Comparison of ENCODE assay signal across 8 cellular contexts in the genomic region with DNA sequence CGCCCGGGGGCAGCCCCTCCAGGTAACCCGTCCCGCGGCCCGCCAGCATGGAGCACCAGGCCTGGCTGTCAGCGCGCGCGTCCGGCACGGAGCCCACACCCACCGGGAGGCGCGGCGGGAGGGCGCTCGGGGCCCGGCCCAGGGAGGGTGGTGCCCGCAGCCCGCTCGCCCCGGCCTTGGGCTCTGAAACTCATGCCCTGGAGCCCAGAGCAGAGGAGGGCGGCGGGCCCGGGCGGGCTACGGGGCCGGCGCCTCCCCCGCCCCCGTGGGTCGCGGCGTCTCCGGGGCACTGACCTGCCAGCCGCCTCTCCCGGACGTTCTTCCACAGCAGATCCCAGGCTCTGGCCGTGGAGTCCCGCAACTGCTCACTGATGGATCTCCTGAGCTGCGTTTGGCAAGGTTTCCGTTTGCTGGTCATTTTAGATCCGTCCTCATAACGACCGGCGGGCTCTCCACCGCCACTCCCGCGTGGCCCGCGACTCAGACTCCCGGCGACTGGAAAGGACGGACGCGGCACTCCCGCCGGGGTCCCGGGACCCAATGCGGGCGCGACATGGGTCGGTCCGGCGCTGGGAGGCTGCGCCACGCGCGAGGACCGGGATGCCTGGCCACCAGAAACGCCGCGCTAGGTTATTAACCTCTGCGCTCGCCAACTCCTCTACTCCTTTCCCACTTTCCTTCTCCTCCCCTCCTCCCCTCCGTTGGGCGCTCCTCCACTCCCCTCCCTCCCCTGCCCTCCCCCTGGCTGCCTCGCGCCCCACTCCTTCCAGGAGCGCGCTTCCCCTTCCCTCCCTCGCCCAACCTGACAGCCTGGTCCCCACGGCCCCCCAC.
DNase-seq lines count a peak whose midpoint lies in the region; ATAC-seq and TF ChIP-seq lines count a peak whose summit lies in the region.

No MANE protein-coding gene starts in this region.

- intact Hi-C loops in left ventricle myocardium superior (cut with micrococcal nuclease): no loop called here
- intact Hi-C loops in psoas muscle (cut with DNase I): loop anchor here in 1 of 2 donors (5.0 kb wide), 2 partner anchors 63 to 192 kb away; partner anchors contain the start of gene STARD13

- H3K4me1 ChIP-seq in psoas muscle: peaks cover 19% of the 10 kb centered on the region

- DNase-seq in left ventricle myocardium superior: peak; percentile 78
- peak; percentile 61 to 72 for DNase-seq in psoas muscle
- no peak for DNase-seq in activated naive CD4-positive, alpha-beta T cell (lab: John Stamatoyannopoulos, UW)
- DNase-seq in NCI-H526 treated with DMSO at 0.1 percent for 48 hours (lab: John Stamatoyannopoulos, UW): no peak
- no peak for DNase-seq in DMS153 treated with DMSO at 0.1 percent for 48 hours (lab: John Stamatoyannopoulos, UW; ENCODE audit: unreplicated experiment)

- ATAC-seq in left ventricle myocardium superior: peak; percentile 85
- ATAC-seq in psoas muscle: peak; percentile 53 to 66 (median 64)
- no peak for ATAC-seq in GM21367 (IDR thresholded peaks at IDR 0.05; ENCODE audit: unreplicated experiment)

- no peaks in the 10 kb centered on the region for H3K36me3 ChIP-seq in psoas muscle (ENCODE audit: insufficient read depth in 1 of 2, low read depth in 1 of 2)

- TF ChIP-seq CTCF in GM12875 (IDR thresholded peaks at IDR 0.05; ENCODE audit: borderline replicate concordance, insufficient read depth, low read depth, low read length) (no peak), VCaP (conservative IDR thresholded peaks at IDR 0.05) (no peak), psoas muscle (IDR thresholded peaks at IDR 0.05) (no peak)

- 1 to 3% (median 1%) methylated on average over 60 to 83 of the region's 84 CpGs for WGBS in psoas muscle, 3 donors

- H3K27ac ChIP-seq in VCaP: peak overlapping the region; percentile 63
- peak overlapping the region; percentile 70 for H3K27ac ChIP-seq in psoas muscle

- H3K27me3 ChIP-seq in psoas muscle (ENCODE audit: insufficient read depth in 3 of 3, low read length in 2 of 3): no peaks in the 10 kb centered on the region

- no peaks in the 10 kb centered on the region for H3K9me3 ChIP-seq in psoas muscle

- H3K4me3 ChIP-seq in GM12875 (ENCODE audit: low read depth, low read length) (peak overlapping the region; percentile 46), psoas muscle (peak overlapping the region; percentile 84)

Comparison
In these comparisons a context has a peak if more than half of its experiments do, and no peak if none do; other contexts are left out.
1. DNase-seq: peak in left ventricle myocardium superior (single experiment) and psoas muscle (2 of 2); none in activated naive CD4-positive, alpha-beta T cell (0 of 4), NCI-H526 treated with DMSO at 0.1 percent for 48 hours (single experiment) and DMS153 treated with DMSO at 0.1 percent for 48 hours (single experiment).